ENCODE assay signal across 9 cellular contexts in genomic region chr10:79346388-79347225, GRCh38. TPM values are rescaled to one million over a fixed set of nuclear protein-coding genes. Genes with fewer than 3 reads are reported as not detected.
DNase-seq lines count a peak whose midpoint lies in the region; ATAC-seq and TF ChIP-seq lines count a peak whose summit lies in the region.
"Had no signal": no experiment of that assay in that cellular context is flagged by ENCODE, and none has a peak within 500 bp of the region (broad histone marks: within the 10 kb centered on the region; RNA-seq: fewer than 3 reads in every experiment).

No MANE protein-coding gene starts in this region.

- POLR2A ChIA-PET in activated naive CD8-positive, alpha-beta T cell treated with anti-CD3 and anti-CD28 coated beads, Interleukin-2, amount 10 ng/mL, durations not matched to agents 7 days and 5 days (lab: Charles Lee), result interaction anchor here (1.2 to 5.9 kb wide), 2 partner anchors 26 to 102 kb away, joined by 3 to 108 read pairs; no protein-coding TSS in a partner anchor

- no peak overlapping the region for H3K4me3 ChIP-seq in CD4-positive, CD25-positive, alpha-beta regulatory T cell (ENCODE audit: low read depth, low read length)

- ATAC-seq in CD4-positive, CD25-positive, alpha-beta regulatory T cell (ENCODE audit: low read depth in 2 of 2), result no peak
- ATAC-seq in HG03378 (IDR thresholded peaks at IDR 0.05; ENCODE audit: unreplicated experiment) (peak; percentile 4), GM18870 (IDR thresholded peaks at IDR 0.05; ENCODE audit: unreplicated experiment) (no peak), GM19351 (IDR thresholded peaks at IDR 0.05; ENCODE audit: unreplicated experiment) (no peak), HG02623 (IDR thresholded peaks at IDR 0.05; ENCODE audit: unreplicated experiment) (no peak)
- peak; percentile 21 for ATAC-seq in activated naive CD8-positive, alpha-beta T cell treated with anti-CD3 and anti-CD28 coated beads, Interleukin-2, amount 10 ng/mL, durations not matched to agents 7 days and 5 days (ENCODE audit: low read depth)

- H3K4me1 ChIP-seq in CD4-positive, CD25-positive, alpha-beta regulatory T cell (ENCODE audit: control insufficient read depth, insufficient read depth, low read length, poor library complexity, severe bottlenecking), result peaks cover 28% of the 10 kb centered on the region

- peaks cover 0 to 41% (median 18%) of the 10 kb centered on the region in 4 donors for H3K4me1 Mint-ChIP-seq in CD4-positive, CD25-positive, alpha-beta regulatory T cell
- H3K4me1 Mint-ChIP-seq in activated naive CD8-positive, alpha-beta T cell treated with anti-CD3 and anti-CD28 coated beads, Interleukin-2, amount 10 ng/mL, durations not matched to agents 7 days and 5 days, result peaks cover 31% of the 10 kb centered on the region
- peaks cover 16% of the 10 kb centered on the region for H3K4me1 Mint-ChIP-seq in mesothelial cell of epicardium

- no peaks in the 10 kb centered on the region for H3K9me3 ChIP-seq in CD4-positive, CD25-positive, alpha-beta regulatory T cell (ENCODE audit: control insufficient read depth in 2 of 2, low read length in 2 of 2)
- H3K9me3 ChIP-seq: gastrocnemius medialis had no signal

- H3K4me3 Mint-ChIP-seq in CD4-positive, CD25-positive, alpha-beta regulatory T cell, result peak overlapping the region; percentile 52 to 70 (median 62)
- peak overlapping the region; percentile 91 for H3K4me3 Mint-ChIP-seq in activated naive CD8-positive, alpha-beta T cell treated with anti-CD3 and anti-CD28 coated beads, Interleukin-2, amount 10 ng/mL, durations not matched to agents 7 days and 5 days
- H3K4me3 Mint-ChIP-seq in mesothelial cell of epicardium, result peak overlapping the region; percentile 39

- no peaks in the 10 kb centered on the region for H3K27me3 Mint-ChIP-seq in CD4-positive, CD25-positive, alpha-beta regulatory T cell
- peaks cover 1% of the 10 kb centered on the region for H3K27me3 Mint-ChIP-seq in activated naive CD8-positive, alpha-beta T cell treated with anti-CD3 and anti-CD28 coated beads, Interleukin-2, amount 10 ng/mL, durations not matched to agents 7 days and 5 days
- H3K27me3 Mint-ChIP-seq in mesothelial cell of epicardium (ENCODE audit: low read depth), result no peaks in the 10 kb centered on the region

- no peaks in the 10 kb centered on the region for H3K9me3 Mint-ChIP-seq in CD4-positive, CD25-positive, alpha-beta regulatory T cell
- H3K9me3 Mint-ChIP-seq in activated naive CD8-positive, alpha-beta T cell treated with anti-CD3 and anti-CD28 coated beads, Interleukin-2, amount 10 ng/mL, durations not matched to agents 7 days and 5 days, result no peaks in the 10 kb centered on the region
- no peaks in the 10 kb centered on the region for H3K9me3 Mint-ChIP-seq in mesothelial cell of epicardium

- DNase-seq in CD4-positive, CD25-positive, alpha-beta regulatory T cell, result no peak
- DNase-seq in activated naive CD8-positive, alpha-beta T cell treated with anti-CD3 and anti-CD28 coated beads, Interleukin-2, amount 10 ng/mL, durations not matched to agents 7 days and 5 days, result peak; percentile 45
- DNase-seq in mesothelial cell of epicardium (ENCODE audit: low spot score in 2 of 2, unreplicated experiment in 2 of 2) (peak in 1 of 2 experiments; percentile 34), NCI-H187 (lab: John Stamatoyannopoulos, UW) (no peak)

- peaks cover 23% of the 10 kb centered on the region for H3K36me3 ChIP-seq in CD4-positive, CD25-positive, alpha-beta regulatory T cell (ENCODE audit: control insufficient read depth, insufficient read depth, low read length)

- TF ChIP-seq CTCF in mesothelial cell of epicardium (IDR thresholded peaks at IDR 0.05; ENCODE audit: unreplicated experiment), result no peak

- H3K27me3 ChIP-seq in CD4-positive, CD25-positive, alpha-beta regulatory T cell (ENCODE audit: control insufficient read depth, insufficient read depth, low read length), result no peaks in the 10 kb centered on the region
- H3K27me3 ChIP-seq: gastrocnemius medialis had no signal

- H3K36me3 Mint-ChIP-seq in CD4-positive, CD25-positive, alpha-beta regulatory T cell, result peaks cover 11% of the 10 kb centered on the region
- peaks cover 19% of the 10 kb centered on the region for H3K36me3 Mint-ChIP-seq in activated naive CD8-positive, alpha-beta T cell treated with anti-CD3 and anti-CD28 coated beads, Interleukin-2, amount 10 ng/mL, durations not matched to agents 7 days and 5 days
- H3K36me3 Mint-ChIP-seq in mesothelial cell of epicardium, result peaks cover 5% of the 10 kb centered on the region

- H3K27ac Mint-ChIP-seq in CD4-positive, CD25-positive, alpha-beta regulatory T cell, result peak overlapping the region in 1 of 3 donors; percentile 95
- H3K27ac Mint-ChIP-seq in activated naive CD8-positive, alpha-beta T cell treated with anti-CD3 and anti-CD28 coated beads, Interleukin-2, amount 10 ng/mL, durations not matched to agents 7 days and 5 days, result peak overlapping the region; percentile 64
- no peak overlapping the region for H3K27ac Mint-ChIP-seq in mesothelial cell of epicardium

- H3K27ac ChIP-seq in CD4-positive, CD25-positive, alpha-beta regulatory T cell (ENCODE audit: insufficient read depth, low read length, poor library complexity, severe bottlenecking), result peak overlapping the region; percentile 84

RNA-seq across cellular contexts. Expression of gene PPIF, which starts 0.7 kb away (rescaled TPM):
- total RNA-seq in CD4-positive, CD25-positive, alpha-beta regulatory T cell, result 60.2 TPM
- 10 to 100 TPM; 15.5 to 18.6 (median 17.2) TPM for polyA plus RNA-seq in CD4-positive, CD25-positive, alpha-beta regulatory T cell
- total RNA-seq in activated naive CD8-positive, alpha-beta T cell treated with anti-CD3 and anti-CD28 coated beads, Interleukin-2, amount 10 ng/mL, durations not matched to agents 7 days and 5 days, result 10 to 100 TPM; 56.9 to 57.0 TPM
- 35.1 to 37.3 TPM (median 36.3 TPM) in 3 replicates for total RNA-seq in mesothelial cell of epicardium

Comparison
In these comparisons a context has a peak if more than half of its experiments do, and no peak if none do; other contexts are left out.
1. ATAC-seq: peak in HG03378 (single experiment) and activated naive CD8-positive, alpha-beta T cell treated with anti-CD3 and anti-CD28 coated beads, Interleukin-2, amount 10 ng/mL, durations not matched to agents 7 days and 5 days (single experiment); none in CD4-positive, CD25-positive, alpha-beta regulatory T cell (0 of 2), GM18870 (single experiment), GM19351 (single experiment) and HG02623 (single experiment).
2. H3K4me3 Mint-ChIP-seq: peak in every context shown above with its lines; median percentile 91 in activated naive CD8-positive, alpha-beta T cell treated with anti-CD3 and anti-CD28 coated beads, Interleukin-2, amount 10 ng/mL, durations not matched to agents 7 days and 5 days; 62 in CD4-positive, CD25-positive, alpha-beta regulatory T cell; 39 in mesothelial cell of epicardium.